8 cellular contexts compared by ENCODE assay signal in genomic region chr2:114550895-114551793, GRCh38.
DNase-seq lines count a peak whose midpoint lies in the region; ATAC-seq, FAIRE-seq and TF ChIP-seq lines count a peak whose summit lies in the region.

No MANE protein-coding gene starts in this region.

- ATAC-seq in esophagus mucosa = peak; percentile 68
- no peak for ATAC-seq in effector memory CD8-positive, alpha-beta T cell (replicated peaks)

- peaks cover 0 to 6% of the 10 kb centered on the region in 2 donors for H3K27me3 Mint-ChIP-seq in effector memory CD8-positive, alpha-beta T cell

- no peaks in the 10 kb centered on the region for H4K20me1 ChIP-seq in neural cell (ENCODE audit: insufficient read depth)

- peak; percentile 51 for TF ChIP-seq CTCF in GM10248 (IDR thresholded peaks at IDR 0.05; ENCODE audit: control extremely low read depth, extremely low read depth, low read depth, missing control alignments)
- TF ChIP-seq CTCF in LNCAP (IDR thresholded peaks at IDR 0.05) = peak; percentile 78
- TF ChIP-seq CTCF in neural cell (IDR thresholded peaks at IDR 0.05; ENCODE audit: poor library complexity, severe bottlenecking) = peak; percentile 89

- H3K4me2 ChIP-seq in neural cell (ENCODE audit: low read length) = no peak overlapping the region

- CTCF ChIA-PET in GM10248 (lab: Yijun Ruan, JAX) = interaction anchor here (0.7 to 2.1 kb wide), 14 partner anchors 10 to 851 kb away, joined by 3 to 13 read pairs (median 4); partner anchors contain the start of gene SLC35F5

- no peak overlapping the region for H3K4me3 ChIP-seq in neural cell (ENCODE audit: low read length)

- DNase-seq in GM10248 (ENCODE audit: extremely low spot score) (peak; percentile 26), SHP77 (lab: John Stamatoyannopoulos, UW) (peak; percentile 46 to 54)
- no peak for DNase-seq in stimulated activated naive CD4-positive, alpha-beta T cell (lab: John Stamatoyannopoulos, UW)
- DNase-seq in effector memory CD8-positive, alpha-beta T cell = no peak

- POLR2A ChIA-PET in GM10248 (lab: Yijun Ruan, JAX) = no interaction called here

- no peaks in the 10 kb centered on the region for H3K4me1 Mint-ChIP-seq in effector memory CD8-positive, alpha-beta T cell (ENCODE audit: low read depth in 2 of 2)

- H3K9me3 Mint-ChIP-seq in effector memory CD8-positive, alpha-beta T cell = peaks cover under 1 to 1% of the 10 kb centered on the region in 2 donors

- peaks cover 4% of the 10 kb centered on the region for H3K36me3 Mint-ChIP-seq in effector memory CD8-positive, alpha-beta T cell (ENCODE audit: insufficient read depth)

- no peak overlapping the region for H2AFZ ChIP-seq in neural cell (ENCODE audit: low read depth, low read length)

- no peaks in the 10 kb centered on the region for H3K9me3 ChIP-seq in neural cell (ENCODE audit: low read length)

- TF ChIP-seq RAD21 in neural cell (conservative IDR thresholded peaks at IDR 0.05) = peak; percentile 96

- H3K4me3 Mint-ChIP-seq in effector memory CD8-positive, alpha-beta T cell = no peak overlapping the region

- no peaks in the 10 kb centered on the region for H3K79me2 ChIP-seq in neural cell (replicated peaks; ENCODE audit: insufficient read depth, low read length)

- no peak overlapping the region for H3K9ac ChIP-seq in neural cell (ENCODE audit: low read length)

- no peak for TF ChIP-seq EP300 in neural cell (conservative IDR thresholded peaks at IDR 0.05; ENCODE audit: poor library complexity, severe bottlenecking)

- H3K27ac ChIP-seq in neural cell (ENCODE audit: low read length) = no peak overlapping the region

- no peaks in the 10 kb centered on the region for H3F3A ChIP-seq in neural cell (ENCODE audit: insufficient read depth, low read length, poor library complexity, severe bottlenecking)

- no peak overlapping the region for H3K27ac Mint-ChIP-seq in effector memory CD8-positive, alpha-beta T cell

- H3K27me3 ChIP-seq in neural cell (ENCODE audit: insufficient read depth, low read depth, low read length) = no peaks in the 10 kb centered on the region

- FAIRE-seq in A204.1 (lab: Jason Lieb, UNC) = peak; percentile 49

- no peaks in the 10 kb centered on the region for H3K36me3 ChIP-seq in neural cell (ENCODE audit: insufficient read depth, low read length)

- H3K9me2 ChIP-seq in neural cell (ENCODE audit: insufficient read depth, low read length) = no peaks in the 10 kb centered on the region

TF ChIP-seq in neural cell, 6 proteins besides CTCF, POLR2A, EP300 and RAD21:
- peak; percentile 43 for TF ChIP-seq MXI1 (conservative IDR thresholded peaks at IDR 0.05; ENCODE audit: poor library complexity, severe bottlenecking)
- TF ChIP-seq SMC3 (conservative IDR thresholded peaks at IDR 0.05; ENCODE audit: poor library complexity) = peak; percentile 96
- TF ChIP-seq EZH2 (IDR thresholded peaks at IDR 0.05; ENCODE audit: borderline replicate concordance, insufficient read depth, low read length, poor library complexity, severe bottlenecking) = no peak
- no peak for TF ChIP-seq POLR2AphosphoS5 (IDR thresholded peaks at IDR 0.05)
- no peak for TF ChIP-seq TAF1 (IDR thresholded peaks at IDR 0.05; ENCODE audit: low read depth)
- no peak for TF ChIP-seq REST (IDR thresholded peaks at IDR 0.05; ENCODE audit: borderline replicate concordance)

Comparison
In these comparisons a context has a peak if more than half of its experiments do, and no peak if none do; other contexts are left out.
1. DNase-seq: peak in GM10248 (single experiment) and SHP77 (2 of 2); none in stimulated activated naive CD4-positive, alpha-beta T cell (0 of 6) and effector memory CD8-positive, alpha-beta T cell (0 of 3).
2. Peak in every context shown above with its lines, with median percentiles within 50 percentile points of each other: CTCF ChIP-seq.